8 cellular contexts compared by ENCODE assay signal in the genomic region with DNA sequence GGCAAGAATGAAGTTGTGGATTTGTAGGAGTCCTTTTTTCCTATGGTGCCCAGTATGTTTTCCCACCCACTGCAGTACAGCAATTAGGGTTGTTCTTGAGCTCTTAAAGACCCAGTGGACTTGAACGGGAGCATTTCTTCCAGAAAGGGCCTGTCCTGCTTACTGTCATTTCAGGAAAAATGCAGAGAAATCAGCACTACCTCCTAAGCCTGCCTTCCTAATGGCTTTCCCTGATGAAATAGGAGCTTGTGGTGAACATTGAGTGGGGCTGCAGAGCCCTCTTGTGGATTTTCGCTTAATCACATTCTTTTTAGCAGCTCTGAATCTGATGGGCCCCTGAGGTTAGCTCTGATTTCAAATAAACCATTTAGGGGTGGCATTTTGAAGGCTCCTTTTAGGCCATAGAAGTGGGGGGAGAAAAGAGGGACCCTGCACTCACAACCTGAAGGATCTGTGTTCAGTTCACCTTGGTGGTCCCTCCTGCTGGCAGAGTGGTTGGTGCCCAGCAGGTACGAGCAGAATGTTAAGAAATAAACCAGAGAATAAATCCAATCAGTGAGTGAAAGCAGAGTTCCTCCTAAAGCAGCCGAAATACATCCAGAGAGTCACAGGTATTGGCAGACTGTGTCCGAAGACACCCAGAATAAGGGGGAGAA.
DNase-seq lines count a peak whose midpoint lies in the region; ATAC-seq lines count a peak whose summit lies in the region.

No MANE protein-coding gene starts in this region.

- H3K27ac Mint-ChIP-seq in activated CD4-positive, alpha-beta T cell treated with anti-CD3 and anti-CD28 coated beads, Interleukin-2, amount 10 ng/mL, durations not matched to agents 7 days and 5 days, result no peak overlapping the region

- peaks cover 7% of the 10 kb centered on the region for H3K4me1 Mint-ChIP-seq in activated CD4-positive, alpha-beta T cell treated with anti-CD3 and anti-CD28 coated beads, Interleukin-2, amount 10 ng/mL, durations not matched to agents 7 days and 5 days

- no peaks in the 10 kb centered on the region for H3K9me3 Mint-ChIP-seq in activated CD4-positive, alpha-beta T cell treated with anti-CD3 and anti-CD28 coated beads, Interleukin-2, amount 10 ng/mL, durations not matched to agents 7 days and 5 days

- CTCF ChIA-PET in activated CD4-positive, alpha-beta T cell treated with anti-CD3 and anti-CD28 coated beads, Interleukin-2, amount 10 ng/mL, durations not matched to agents 7 days and 5 days (lab: Charles Lee), result interaction anchor here (0.6 to 1.8 kb wide), 34 partner anchors 9 to 631 kb away, joined by 3 to 10 read pairs (median 4); a partner anchor contains a TSS

- no peaks in the 10 kb centered on the region for H3K27me3 Mint-ChIP-seq in activated CD4-positive, alpha-beta T cell treated with anti-CD3 and anti-CD28 coated beads, Interleukin-2, amount 10 ng/mL, durations not matched to agents 7 days and 5 days

- H3K36me3 ChIP-seq in effector memory CD4-positive, alpha-beta T cell (ENCODE audit: control insufficient read depth, insufficient read depth, low read length), result no peaks in the 10 kb centered on the region

- H3K27me3 ChIP-seq in effector memory CD4-positive, alpha-beta T cell (replicated peaks; ENCODE audit: control insufficient read depth, insufficient read depth, low read length, poor library complexity, severe bottlenecking), result no peaks in the 10 kb centered on the region

- no peak overlapping the region for H3K27ac ChIP-seq in effector memory CD4-positive, alpha-beta T cell (ENCODE audit: insufficient read depth, low read length, poor library complexity, severe bottlenecking)

- H3K36me3 Mint-ChIP-seq in activated CD4-positive, alpha-beta T cell treated with anti-CD3 and anti-CD28 coated beads, Interleukin-2, amount 10 ng/mL, durations not matched to agents 7 days and 5 days (ENCODE audit: low read depth), result no peaks in the 10 kb centered on the region

- DNase-seq in Ammon's horn (ENCODE audit: low spot score) (peak; percentile 88), NCI-H226 (peak; percentile 67), medulla oblongata (ENCODE audit: extremely low spot score) (peak; percentile 91)
- peak; percentile 54 for DNase-seq in activated CD4-positive, alpha-beta T cell treated with anti-CD3 and anti-CD28 coated beads, Interleukin-2, amount 10 ng/mL, durations not matched to agents 7 days and 5 days
- peak in 2 of 3 donors; percentile 5 to 11 for DNase-seq in effector memory CD4-positive, alpha-beta T cell
- DNase-seq in stimulated activated CD4-positive, alpha-beta T cell treated with anti-CD3 and anti-CD28 coated beads, TNF-alpha, amount 100 ng/mL, for 4 hours (ENCODE audit: low read depth in 3 of 3), result peak in 2 of 3 experiments; percentile 13 to 15

- no peak overlapping the region for H3K4me3 ChIP-seq in effector memory CD4-positive, alpha-beta T cell (ENCODE audit: insufficient read depth, low read depth, low read length, poor library complexity, severe bottlenecking)

- POLR2A ChIA-PET in activated CD4-positive, alpha-beta T cell treated with anti-CD3 and anti-CD28 coated beads, Interleukin-2, amount 10 ng/mL, durations not matched to agents 7 days and 5 days (lab: Charles Lee), result interaction anchor here (0.6 to 1.2 kb wide), 4 partner anchors 35 to 271 kb away, joined by 3 read pairs; a partner anchor contains a TSS

- no peak overlapping the region for H3K4me3 Mint-ChIP-seq in activated CD4-positive, alpha-beta T cell treated with anti-CD3 and anti-CD28 coated beads, Interleukin-2, amount 10 ng/mL, durations not matched to agents 7 days and 5 days

- ATAC-seq in GM18868 (IDR thresholded peaks at IDR 0.05; ENCODE audit: unreplicated experiment) (peak; percentile 79), HG03139 (IDR thresholded peaks at IDR 0.05; ENCODE audit: unreplicated experiment) (peak; percentile 78)

- no peaks in the 10 kb centered on the region for H3K9me3 ChIP-seq in effector memory CD4-positive, alpha-beta T cell (ENCODE audit: control insufficient read depth, low read length)

- H3K4me1 ChIP-seq in effector memory CD4-positive, alpha-beta T cell (ENCODE audit: control insufficient read depth, insufficient read depth, low read length, poor library complexity, severe bottlenecking), result no peaks in the 10 kb centered on the region

Comparison
In these comparisons a context has a peak if more than half of its experiments do, and no peak if none do; other contexts are left out.
1. DNase-seq: peak in every context shown above with its lines; median percentile 91 in medulla oblongata; 88 in Ammon's horn; 67 in NCI-H226; 54 in activated CD4-positive, alpha-beta T cell treated with anti-CD3 and anti-CD28 coated beads, Interleukin-2, amount 10 ng/mL, durations not matched to agents 7 days and 5 days; 14 in stimulated activated CD4-positive, alpha-beta T cell treated with anti-CD3 and anti-CD28 coated beads, TNF-alpha, amount 100 ng/mL, for 4 hours; 8 in effector memory CD4-positive, alpha-beta T cell.